ENCODE assay signal across 8 cellular contexts in the genomic region with DNA sequence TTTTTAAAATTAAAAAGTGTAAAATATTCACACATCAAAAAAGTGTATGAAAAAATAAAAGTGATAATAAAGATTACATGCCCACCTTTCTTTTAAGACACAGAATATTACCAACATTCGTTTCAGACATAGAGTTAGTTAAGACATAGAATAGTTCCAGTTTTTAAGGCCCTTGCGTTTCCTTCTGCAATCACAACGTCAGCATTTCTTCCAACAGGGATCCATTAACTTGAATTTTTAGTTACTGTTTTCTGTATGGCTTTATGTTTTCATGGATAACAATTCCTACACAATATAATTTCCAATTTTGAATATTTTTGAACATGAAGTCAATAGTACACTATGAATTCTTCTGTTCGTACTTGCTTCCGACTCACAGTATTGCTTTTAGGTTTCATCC.
"Had no signal": no experiment of that assay in that cellular context is flagged by ENCODE, and none has a peak within 500 bp of the region (broad histone marks: within the 10 kb centered on the region; RNA-seq: fewer than 3 reads in every experiment).

No MANE protein-coding gene starts in this region.

- DNase-seq: GDM1, GF-D8 had no signal

- ATAC-seq: GM12878 had no signal

- FAIRE-seq: G401.6, GM12878, GM12891, GM12892, GM18507, GM19239 had no signal

- H3K4me3 ChIP-seq: GM12878 had no signal
